35 cellular contexts compared by ENCODE assay signal in the genomic region with DNA sequence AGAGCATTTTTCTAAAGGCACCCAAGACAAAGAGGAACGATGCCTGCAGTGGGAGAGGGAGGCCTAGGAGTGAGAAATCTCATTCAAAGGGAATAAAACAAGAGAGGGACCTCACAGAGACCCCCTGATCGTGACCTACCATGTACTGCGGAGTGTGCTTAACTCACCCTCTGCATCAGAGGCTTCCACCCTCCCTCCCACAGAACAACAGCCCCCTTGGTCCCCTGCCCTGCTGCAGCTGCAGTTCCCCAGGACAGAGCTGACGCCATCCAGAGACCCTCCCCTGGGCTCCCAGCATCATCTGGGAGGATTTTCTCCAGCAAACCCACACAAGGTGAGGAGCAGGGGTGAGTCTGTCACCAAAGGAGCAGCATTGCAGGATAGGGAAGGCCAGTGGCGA. TPM values are rescaled to one million over a fixed set of nuclear protein-coding genes. Genes with fewer than 3 reads are reported as not detected.
"Had no signal": no experiment of that assay in that cellular context is flagged by ENCODE, and none has a peak within 500 bp of the region (broad histone marks: within the 10 kb centered on the region; RNA-seq: fewer than 3 reads in every experiment).

No MANE protein-coding gene starts in this region.

- H3K27ac ChIP-seq: brain microvascular endothelial cell, epithelial cell of prostate, esophagus squamous epithelium, heart left ventricle had no signal

- ATAC-seq: activated naive CD4-positive, alpha-beta T cell treated with anti-CD3 and anti-CD28 coated beads, Interleukin-2, amount 50 U/mL, for 72 hours; activated T-cell treated with anti-CD3 and anti-CD28 coated beads, Interleukin-2, amount 50 U/mL, for 72 hours; heart left ventricle had no signal

- H3K4me3 Mint-ChIP-seq: activated CD4-positive, alpha-beta memory T cell treated with anti-CD3 and anti-CD28 coated beads, Interleukin-2, amount 10 ng/mL, durations not matched to agents 7 days and 5 days; activated CD4-positive, alpha-beta T cell treated with anti-CD3 and anti-CD28 coated beads, Interleukin-2, amount 10 ng/mL, durations not matched to agents 7 days and 5 days; activated naive CD4-positive, alpha-beta T cell treated with anti-CD3 and anti-CD28 coated beads, Interleukin-2, amount 10 ng/mL, durations not matched to agents 7 days and 5 days; activated naive CD8-positive, alpha-beta T cell treated with anti-CD3 and anti-CD28 coated beads, Interleukin-2, amount 10 ng/mL, durations not matched to agents 7 days and 5 days; activated T-cell treated with anti-CD3 and anti-CD28 coated beads, Interleukin-2, amount 50 U/mL, for 24 hours; activated T-cell treated with anti-CD3 and anti-CD28 coated beads, Interleukin-2, amount 50 U/mL, for 72 hours; central memory CD8-positive, alpha-beta T cell had no signal

- DNase-seq: activated CD4-positive, alpha-beta memory T cell treated with anti-CD3 and anti-CD28 coated beads, Interleukin-2, amount 10 ng/mL, durations not matched to agents 7 days and 5 days; activated CD4-positive, alpha-beta T cell treated with anti-CD3 and anti-CD28 coated beads for 1 hour; activated CD4-positive, alpha-beta T cell treated with anti-CD3 and anti-CD28 coated beads for 4 hours; activated CD4-positive, alpha-beta T cell treated with anti-CD3 and anti-CD28 coated beads, Interleukin-2, amount 10 ng/mL, durations not matched to agents 7 days and 5 days; activated CD4-positive, alpha-beta T cell treated with anti-CD3 and anti-CD28 coated beads, Interleukin-2, amount 50 U/mL, for 4 hours; activated CD8-positive, alpha-beta memory T cell treated with anti-CD3 and anti-CD28 coated beads, Interleukin-2, amount 50 U/mL, for 48 hours; activated gamma-delta T cell; activated naive CD4-positive, alpha-beta T cell; activated naive CD4-positive, alpha-beta T cell treated with anti-CD3 and anti-CD28 coated beads, Interleukin-2, amount 10 ng/mL, durations not matched to agents 7 days and 5 days; activated naive CD8-positive, alpha-beta T cell treated with anti-CD3 and anti-CD28 coated beads, Interleukin-2, amount 10 ng/mL, durations not matched to agents 7 days and 5 days; activated T-cell treated with anti-CD3 and anti-CD28 coated beads for 4 hours; activated T-cell treated with anti-CD3 and anti-CD28 coated beads, Interleukin-2, amount 50 U/mL, for 24 hours; activated T-cell treated with anti-CD3 and anti-CD28 coated beads, Interleukin-2, amount 50 U/mL, for 72 hours; brain microvascular endothelial cell; effector CD8-positive, alpha-beta T cell; esophagus squamous epithelium; foreskin melanocyte; glutamatergic neuron; heart left ventricle; T-helper 2 cell had no signal

- H3K4me1 ChIP-seq: esophagus squamous epithelium, heart left ventricle had no signal

- H3K36me3 Mint-ChIP-seq: activated naive CD4-positive, alpha-beta T cell treated with anti-CD3 and anti-CD28 coated beads, Interleukin-2, amount 10 ng/mL, durations not matched to agents 7 days and 5 days; activated naive CD8-positive, alpha-beta T cell treated with anti-CD3 and anti-CD28 coated beads, Interleukin-2, amount 10 ng/mL, durations not matched to agents 7 days and 5 days had no signal

- H3K36me3 ChIP-seq: brain microvascular endothelial cell, esophagus squamous epithelium, heart left ventricle had no signal

- H3K9me3 Mint-ChIP-seq: activated CD4-positive, alpha-beta memory T cell treated with anti-CD3 and anti-CD28 coated beads, Interleukin-2, amount 10 ng/mL, durations not matched to agents 7 days and 5 days; activated CD4-positive, alpha-beta T cell treated with anti-CD3 and anti-CD28 coated beads, Interleukin-2, amount 10 ng/mL, durations not matched to agents 7 days and 5 days; activated naive CD4-positive, alpha-beta T cell treated with anti-CD3 and anti-CD28 coated beads, Interleukin-2, amount 10 ng/mL, durations not matched to agents 7 days and 5 days; activated T-cell treated with anti-CD3 and anti-CD28 coated beads, Interleukin-2, amount 50 U/mL, for 24 hours; activated T-cell treated with anti-CD3 and anti-CD28 coated beads, Interleukin-2, amount 50 U/mL, for 72 hours; central memory CD8-positive, alpha-beta T cell had no signal

- H3K4me1 Mint-ChIP-seq: central memory CD8-positive, alpha-beta T cell had no signal

- FAIRE-seq: astrocyte, bronchial epithelial cell, colon, endometrium, endothelial cell of umbilical vein had no signal

- H3K27me3 ChIP-seq: brain microvascular endothelial cell had no signal

- H3K4me3 ChIP-seq: esophagus squamous epithelium, heart left ventricle had no signal

- H3K27ac Mint-ChIP-seq: activated CD4-positive, alpha-beta memory T cell treated with anti-CD3 and anti-CD28 coated beads, Interleukin-2, amount 10 ng/mL, durations not matched to agents 7 days and 5 days; activated CD4-positive, alpha-beta T cell treated with anti-CD3 and anti-CD28 coated beads, Interleukin-2, amount 10 ng/mL, durations not matched to agents 7 days and 5 days; activated naive CD4-positive, alpha-beta T cell treated with anti-CD3 and anti-CD28 coated beads, Interleukin-2, amount 10 ng/mL, durations not matched to agents 7 days and 5 days; activated naive CD4-positive, alpha-beta T cell treated with anti-CD3 and anti-CD28 coated beads, Interleukin-2, amount 50 U/mL, for 72 hours; activated naive CD8-positive, alpha-beta T cell treated with anti-CD3 and anti-CD28 coated beads, Interleukin-2, amount 10 ng/mL, durations not matched to agents 7 days and 5 days; activated T-cell treated with anti-CD3 and anti-CD28 coated beads, Interleukin-2, amount 50 U/mL, for 24 hours; activated T-cell treated with anti-CD3 and anti-CD28 coated beads, Interleukin-2, amount 50 U/mL, for 72 hours had no signal

RNA-seq across cellular contexts. Expression of gene TLE7, which starts 39.9 kb away (rescaled TPM):
- total RNA-seq: activated CD4-positive, alpha-beta memory T cell treated with anti-CD3 and anti-CD28 coated beads, Interleukin-2, amount 10 ng/mL, durations not matched to agents 7 days and 5 days; activated CD4-positive, alpha-beta T cell treated with anti-CD3 and anti-CD28 coated beads, Interleukin-2, amount 10 ng/mL, durations not matched to agents 7 days and 5 days; activated naive CD4-positive, alpha-beta T cell treated with anti-CD3 and anti-CD28 coated beads, Interleukin-2, amount 50 U/mL, for 72 hours; activated naive CD8-positive, alpha-beta T cell treated with anti-CD3 and anti-CD28 coated beads, Interleukin-2, amount 10 ng/mL, durations not matched to agents 7 days and 5 days; activated T-cell treated with anti-CD3 and anti-CD28 coated beads, Interleukin-2, amount 50 U/mL, for 72 hours; astrocyte; bronchial epithelial cell; cardiac septum; cerebellum; dermis microvascular lymphatic vessel endothelial cell; endothelial cell of umbilical vein; esophagus squamous epithelium; fibroblast of lung; fibroblast of villous mesenchyme; heart left ventricle; T-helper 1 cell treated with Interleukin-12 subunit alpha and Interleukin-12 subunit beta and Interleukin-4 antibody, amounts not matched to agents 30 ng/mL and 1 ng/mL, for 36 hours had no signal
- polyA plus RNA-seq: endothelial cell of umbilical vein, esophagus, fibroblast of lung, heart left ventricle had no signal

RNA-seq across cellular contexts. Expression of gene CALB2, which starts 43.5 kb away (rescaled TPM):
- total RNA-seq: activated CD4-positive, alpha-beta memory T cell treated with anti-CD3 and anti-CD28 coated beads, Interleukin-2, amount 10 ng/mL, durations not matched to agents 7 days and 5 days; activated CD4-positive, alpha-beta T cell treated with anti-CD3 and anti-CD28 coated beads, Interleukin-2, amount 10 ng/mL, durations not matched to agents 7 days and 5 days; activated naive CD4-positive, alpha-beta T cell treated with anti-CD3 and anti-CD28 coated beads, Interleukin-2, amount 50 U/mL, for 72 hours; activated naive CD8-positive, alpha-beta T cell treated with anti-CD3 and anti-CD28 coated beads, Interleukin-2, amount 10 ng/mL, durations not matched to agents 7 days and 5 days; activated T-cell treated with anti-CD3 and anti-CD28 coated beads, Interleukin-2, amount 50 U/mL, for 72 hours; dermis microvascular lymphatic vessel endothelial cell; endothelial cell of umbilical vein; T-helper 1 cell treated with Interleukin-12 subunit alpha and Interleukin-12 subunit beta and Interleukin-4 antibody, amounts not matched to agents 30 ng/mL and 1 ng/mL, for 36 hours had no signal
- polyA plus RNA-seq: endothelial cell of umbilical vein had no signal
